ENCODE assay signal across 9 cellular contexts in the genomic region with DNA sequence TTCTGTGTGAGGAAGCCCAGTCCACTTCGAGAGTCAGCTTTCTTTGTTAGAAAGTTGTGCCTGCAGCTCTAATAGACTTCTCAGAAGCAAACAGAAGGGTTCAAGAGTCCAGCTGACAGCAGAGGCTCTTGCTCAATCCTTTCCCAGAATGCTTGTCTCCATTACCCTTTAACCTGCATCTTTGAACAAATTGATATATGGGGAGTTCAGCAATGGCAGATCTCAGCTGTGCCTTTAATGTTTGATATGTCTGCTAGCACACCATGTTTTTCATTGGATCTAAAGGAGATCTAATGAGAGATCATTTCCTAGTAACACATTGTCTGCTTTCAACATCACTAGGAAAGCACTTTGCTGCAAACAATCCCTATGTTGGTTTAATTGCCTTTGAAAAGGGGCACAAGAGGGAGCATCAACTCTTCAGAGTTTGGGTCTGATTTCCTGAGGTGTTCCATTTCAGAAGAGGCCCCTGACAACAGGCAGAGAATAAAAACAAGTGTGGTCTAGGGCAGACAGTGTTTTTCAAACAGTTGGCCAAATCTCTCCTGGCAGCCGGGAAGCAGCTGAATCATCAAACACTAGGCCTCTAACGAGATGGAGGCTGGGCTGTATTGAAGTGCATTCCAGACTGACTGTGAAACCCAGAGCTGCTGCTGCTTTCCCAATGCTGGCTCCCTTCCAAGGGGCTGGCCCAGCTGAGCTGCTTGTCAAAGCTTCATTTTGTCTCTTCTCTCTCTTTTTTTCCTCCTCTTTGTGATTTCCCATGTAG. TPM values are rescaled to one million over a fixed set of nuclear protein-coding genes. Genes with fewer than 3 reads are reported as not detected.
DNase-seq lines count a peak whose midpoint lies in the region; ATAC-seq and TF ChIP-seq lines count a peak whose summit lies in the region.
"Had no signal": no experiment of that assay in that cellular context is flagged by ENCODE, and none has a peak within 500 bp of the region (broad histone marks: within the 10 kb centered on the region; RNA-seq: fewer than 3 reads in every experiment).

No MANE protein-coding gene starts in this region.

- CTCF ChIA-PET in RWPE1 (lab: Yijun Ruan, JAX): no interaction called here

- intact Hi-C loops in CD14-positive monocyte (cut with micrococcal nuclease): no loop called here

- no peaks in the 10 kb centered on the region for H3K4me1 Mint-ChIP-seq in naive thymus-derived CD8-positive, alpha-beta T cell
- peaks cover 2% of the 10 kb centered on the region for H3K4me1 Mint-ChIP-seq in CD14-positive monocyte

- peak overlapping the region; percentile 28 for H3K9ac ChIP-seq in mucosa of stomach (ENCODE audit: low read length)

- DNase-seq in HuH-7.5 (ENCODE audit: low spot score) (peak; percentile 49), RWPE1 (ENCODE audit: low spot score) (peak; percentile 73), fibroblast of gingiva (ENCODE audit: low read depth) (peak; percentile 94), CD14-positive monocyte (ENCODE audit: low spot score) (no peak), cerebellar nuclear complex (lab: John Stamatoyannopoulos, UW) (no peak)
- DNase-seq in stimulated activated CD4-positive, alpha-beta T cell treated with anti-CD3 and anti-CD28 coated beads, Interleukin-4, amount 100 ng/mL, for 24 hours: no peak
- no peak for DNase-seq in naive thymus-derived CD8-positive, alpha-beta T cell

- no peak overlapping the region for H3K4me3 Mint-ChIP-seq in naive thymus-derived CD8-positive, alpha-beta T cell
- no peak overlapping the region for H3K4me3 Mint-ChIP-seq in CD14-positive monocyte

- H3K36me3 ChIP-seq in mucosa of stomach (ENCODE audit: control insufficient read depth, insufficient read depth, low read length): no peaks in the 10 kb centered on the region

- H3K4me3 ChIP-seq in mucosa of stomach (ENCODE audit: low read length): no peak overlapping the region

- H3K27me3 ChIP-seq in mucosa of stomach (ENCODE audit: control insufficient read depth, insufficient read depth, low read length): no peaks in the 10 kb centered on the region

- H3K9me3 Mint-ChIP-seq in naive thymus-derived CD8-positive, alpha-beta T cell: no peaks in the 10 kb centered on the region
- peaks cover 0 to 6% (median 0%) of the 10 kb centered on the region in 7 donors for H3K9me3 Mint-ChIP-seq in CD14-positive monocyte

- peak overlapping the region; percentile 55 for H3K27ac ChIP-seq in RWPE1

- POLR2A ChIA-PET in RWPE1 (lab: Yijun Ruan, JAX; ENCODE audit: low non-redundant PET): no interaction called here
- POLR2A ChIA-PET in naive thymus-derived CD8-positive, alpha-beta T cell (lab: Charles Lee): no interaction called here

- H3K4me1 ChIP-seq in mucosa of stomach (ENCODE audit: control insufficient read depth, insufficient read depth, low read length): peaks cover 14% of the 10 kb centered on the region

- TF ChIP-seq CTCF in RWPE1 (conservative IDR thresholded peaks at IDR 0.05; ENCODE audit: low read depth) (no peak), CD14-positive monocyte (IDR thresholded peaks at IDR 0.05) (no peak)

- H3K27ac Mint-ChIP-seq in naive thymus-derived CD8-positive, alpha-beta T cell: no peak overlapping the region
- H3K27ac Mint-ChIP-seq in CD14-positive monocyte: no peak overlapping the region

- no peaks in the 10 kb centered on the region for H3K27me3 Mint-ChIP-seq in naive thymus-derived CD8-positive, alpha-beta T cell
- H3K27me3 Mint-ChIP-seq in CD14-positive monocyte (ENCODE audit: low read depth in 3 of 3): peaks cover 0 to 10% (median 0%) of the 10 kb centered on the region in 3 donors

- no peaks in the 10 kb centered on the region for H3K9me3 ChIP-seq in mucosa of stomach (ENCODE audit: control insufficient read depth, low read length)

- no peak for ATAC-seq in naive thymus-derived CD8-positive, alpha-beta T cell

- peaks cover 0 to 4% (median 0%) of the 10 kb centered on the region in 3 donors for H3K36me3 Mint-ChIP-seq in naive thymus-derived CD8-positive, alpha-beta T cell
- H3K36me3 Mint-ChIP-seq in CD14-positive monocyte: no peaks in the 10 kb centered on the region

RNA-seq across cellular contexts. Expression of a gene that starts 55.6 kb away (rescaled TPM):
- not detected for total RNA-seq in naive thymus-derived CD8-positive, alpha-beta T cell
- not detected for polyA plus RNA-seq in naive thymus-derived CD8-positive, alpha-beta T cell
- polyA plus RNA-seq in CD14-positive monocyte: not detected
- total RNA-seq: T-helper 2 cell treated with Interferon-gamma antibody and Interleukin-4, amounts not matched to agents 100 ng/mL and 5 ng/mL, for 36 hours had no signal

Comparison
In these comparisons a context has a peak if more than half of its experiments do, and no peak if none do; other contexts are left out.
1. DNase-seq: peak in HuH-7.5 (single experiment), RWPE1 (single experiment) and fibroblast of gingiva (single experiment); none in stimulated activated CD4-positive, alpha-beta T cell treated with anti-CD3 and anti-CD28 coated beads, Interleukin-4, amount 100 ng/mL, for 24 hours (single experiment), naive thymus-derived CD8-positive, alpha-beta T cell (0 of 10), CD14-positive monocyte (single experiment) and cerebellar nuclear complex (0 of 2).